ENCODE assay signal across 1 cellular context in the genomic region with DNA sequence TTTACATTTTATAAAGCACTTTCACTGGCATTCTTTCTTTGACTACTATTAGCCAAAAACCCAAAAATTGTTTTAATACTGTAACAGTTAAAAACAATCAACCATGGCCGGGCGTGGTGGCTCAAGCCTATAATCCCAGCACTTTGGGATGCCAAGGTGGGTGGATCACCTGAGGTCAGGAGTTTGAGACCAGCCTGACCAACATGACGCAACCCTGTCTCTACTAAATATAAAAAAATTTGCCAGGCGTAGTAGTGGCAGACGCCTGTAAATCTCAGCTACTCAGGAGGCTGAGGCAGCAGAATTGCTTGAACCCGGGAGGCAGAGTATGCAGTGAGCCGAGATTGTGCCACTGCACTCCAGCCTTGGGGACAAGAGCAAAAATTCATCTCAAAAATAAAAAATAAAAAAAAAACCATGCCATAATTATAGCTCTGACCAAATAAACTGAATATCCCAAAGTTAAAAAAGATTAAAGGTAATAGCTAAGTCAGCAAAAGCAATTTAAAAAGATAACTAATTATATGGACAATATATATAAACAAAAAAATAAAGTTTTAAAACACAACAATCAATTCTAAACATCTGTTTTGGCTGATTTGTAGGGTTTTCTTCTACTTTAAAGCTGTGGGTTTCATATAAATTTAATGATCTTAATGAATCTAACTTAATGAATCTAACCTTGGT.
TF ChIP-seq lines count a peak whose summit lies in the region.

No MANE protein-coding gene starts in this region.

TF ChIP-seq in IMR-90, 13 proteins besides CTCF, POLR2A, EP300 and RAD21:
- TF ChIP-seq FOS (IDR thresholded peaks at IDR 0.05; ENCODE audit: low read depth, low read length), result no peak
- peak; percentile 36 for TF ChIP-seq MAFK (IDR thresholded peaks at IDR 0.05; ENCODE audit: low read depth, low read length)
- TF ChIP-seq CHD1 (IDR thresholded peaks at IDR 0.05; ENCODE audit: low read depth, low read length), result no peak
- TF ChIP-seq RFX5 (IDR thresholded peaks at IDR 0.05; ENCODE audit: low read depth, low read length), result no peak
